ENCODE assay signal across 8 cellular contexts in genomic region chr1:84995484-84996334, GRCh38.
A peak's percentile ranks its signal among the peaks of the same experiment; 100 is the strongest.
DNase-seq lines count a peak whose midpoint lies in the region; ATAC-seq lines count a peak whose summit lies in the region.

No MANE protein-coding gene starts in this region.

- peaks cover 12% of the 10 kb centered on the region for H3K27me3 ChIP-seq in effector memory CD4-positive, alpha-beta T cell (replicated peaks; ENCODE audit: control insufficient read depth, insufficient read depth, low read length, poor library complexity, severe bottlenecking)

- ATAC-seq in GM18498 (IDR thresholded peaks at IDR 0.05; ENCODE audit: unreplicated experiment) (peak; percentile 53), GM21423 (IDR thresholded peaks at IDR 0.05; ENCODE audit: unreplicated experiment) (peak; percentile 35), HG03521 (IDR thresholded peaks at IDR 0.05; ENCODE audit: unreplicated experiment) (peak; percentile 56)

- H3K27ac ChIP-seq in effector memory CD4-positive, alpha-beta T cell (ENCODE audit: insufficient read depth, low read length, poor library complexity, severe bottlenecking), result no peak overlapping the region

- H3K4me3 ChIP-seq in effector memory CD4-positive, alpha-beta T cell (ENCODE audit: insufficient read depth, low read depth, low read length, poor library complexity, severe bottlenecking), result peak overlapping the region; percentile 14

- no peaks in the 10 kb centered on the region for H3K9me3 ChIP-seq in effector memory CD4-positive, alpha-beta T cell (ENCODE audit: control insufficient read depth, low read length)

- peaks cover 8% of the 10 kb centered on the region for H3K4me1 ChIP-seq in effector memory CD4-positive, alpha-beta T cell (ENCODE audit: control insufficient read depth, insufficient read depth, low read length, poor library complexity, severe bottlenecking)

- DNase-seq in effector memory CD4-positive, alpha-beta T cell, result no peak
- DNase-seq in NCI-H1436 treated with DMSO at 0.1 percent for 48 hours (lab: John Stamatoyannopoulos, UW) (no peak), SHP77 treated with DMSO at 0.1 percent for 48 hours (lab: John Stamatoyannopoulos, UW) (no peak), HUDEP-2 (lab: John Stamatoyannopoulos, UW; ENCODE audit: unreplicated experiment in 76 of 76) (no peak), NCI-H128 (lab: John Stamatoyannopoulos, UW; ENCODE audit: unreplicated experiment) (no peak)

- no peaks in the 10 kb centered on the region for H3K36me3 ChIP-seq in effector memory CD4-positive, alpha-beta T cell (ENCODE audit: control insufficient read depth, insufficient read depth, low read length)
